ENCODE assay signal across 22 cellular contexts in the genomic region with DNA sequence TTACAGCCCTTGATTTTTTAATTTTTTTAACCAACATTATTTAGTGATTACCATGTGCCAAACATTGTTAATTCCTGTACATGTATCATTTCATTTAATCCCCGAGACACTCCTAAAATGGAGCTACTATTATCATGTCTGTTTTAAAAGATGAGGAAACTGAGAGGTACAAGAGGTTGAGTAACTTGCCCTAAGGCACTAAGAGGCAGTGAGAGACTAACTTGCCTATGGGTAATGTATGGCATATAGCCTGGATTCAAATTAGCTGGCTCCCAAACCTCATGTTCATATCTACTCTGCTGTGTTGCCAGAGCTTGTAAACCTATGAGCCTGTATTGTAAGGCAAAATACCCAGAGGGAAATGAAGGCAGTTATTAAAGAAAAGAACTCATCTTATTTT.
"Had no signal": no experiment of that assay in that cellular context is flagged by ENCODE, and none has a peak within 500 bp of the region (broad histone marks: within the 10 kb centered on the region; RNA-seq: fewer than 3 reads in every experiment).

No MANE protein-coding gene starts in this region.

- FAIRE-seq: RCC 7860 had no signal

- H3K27me3 ChIP-seq: MG63, SJSA1 had no signal

- H3K4me3 ChIP-seq: MG63, SJSA1, SK-N-MC had no signal

- DNase-seq: KBM-7, MG63, NCI-H1092, NCI-H1105 treated with DMSO at 0.1 percent for 48 hours, NCI-H1417 treated with DMSO at 0.1 percent for 48 hours, NCI-H146, NCI-H1694 treated with DMSO at 0.1 percent for 48 hours, NCI-H1930, NCI-H2081, NCI-H2107, NCI-H2227 treated with DMSO at 0.1 percent for 48 hours, NCI-H446, NCI-H510A, NCI-H524 treated with DMSO at 0.1 percent for 48 hours, NCI-H69, NCI-H774, Right ventricle myocardium superior, RPMI8226, SIG-M5 had no signal

- H3K9me3 ChIP-seq: MG63, SJSA1 had no signal

- H3K36me3 ChIP-seq: MG63, SJSA1 had no signal

- H3K27ac ChIP-seq: SJSA1, SK-N-MC had no signal

- H3K4me1 ChIP-seq: SJSA1 had no signal
